In the genomic region with DNA sequence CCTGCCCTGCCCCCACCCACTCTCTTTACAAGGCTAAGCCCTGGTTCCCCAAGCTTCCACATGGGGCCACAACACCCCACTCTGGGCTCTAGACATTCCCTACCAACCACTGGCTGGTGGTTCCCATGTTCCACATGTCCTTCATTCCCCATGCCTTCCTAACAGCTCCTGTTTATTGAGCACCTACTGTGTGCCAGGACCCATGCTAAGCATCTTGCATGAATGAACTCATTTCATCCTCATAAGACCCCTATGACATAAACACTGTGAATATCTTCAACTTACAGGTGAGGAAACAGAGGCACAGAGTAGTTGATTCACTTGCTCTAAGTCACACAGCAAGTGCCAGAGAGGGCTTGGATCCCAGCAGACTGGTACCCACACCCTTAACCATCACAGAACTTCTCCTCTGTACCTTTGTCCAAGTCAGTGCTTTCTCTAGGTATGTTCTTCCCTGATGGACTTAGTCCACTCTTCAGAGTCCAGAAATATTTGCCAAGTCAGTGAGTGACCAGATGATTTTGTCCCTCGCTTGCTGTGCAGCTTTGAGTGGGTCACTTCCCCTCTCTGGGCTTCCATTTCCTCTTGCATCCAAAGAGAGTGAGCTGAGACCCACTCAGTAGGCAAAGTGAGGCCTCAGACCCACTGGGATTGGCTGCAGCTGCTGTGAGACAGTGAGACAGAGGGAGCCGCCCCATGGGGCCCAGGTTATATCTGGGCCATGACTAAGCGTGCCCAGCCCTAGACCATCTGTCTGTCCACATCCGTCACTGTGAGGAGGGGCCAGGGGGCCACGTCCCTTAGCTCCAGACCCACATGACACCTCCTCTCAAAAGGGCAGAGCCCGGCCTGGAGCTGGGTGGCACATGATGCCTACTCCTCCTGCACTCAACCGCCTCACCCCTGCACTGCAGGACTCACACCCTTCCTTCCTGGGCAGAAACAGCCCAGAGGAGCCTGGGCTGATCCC, we compare ENCODE assay signal across 8 cellular contexts.
DNase-seq lines count a peak whose midpoint lies in the region; ATAC-seq, FAIRE-seq and TF ChIP-seq lines count a peak whose summit lies in the region.

No MANE protein-coding gene starts in this region.

- H3K9me3 Mint-ChIP-seq in neural progenitor cell, result peaks cover 6% of the 10 kb centered on the region

- H3K9ac ChIP-seq in endothelial cell of umbilical vein (replicated peaks; ENCODE audit: extremely low read depth, insufficient read depth, low read length) (no peak overlapping the region), neural progenitor cell (no peak overlapping the region)

- H2AFZ ChIP-seq in endothelial cell of umbilical vein (ENCODE audit: low read depth, low read length), result no peak overlapping the region
- no peak overlapping the region for H2AFZ ChIP-seq in neural progenitor cell (replicated peaks)

- H3K27ac ChIP-seq in endothelial cell of umbilical vein (ENCODE audit: insufficient read depth, low read depth, low read length) (no peak overlapping the region), neural progenitor cell (no peak overlapping the region)

- intact Hi-C loops in endothelial cell of umbilical vein (cut with micrococcal nuclease), result no loop called here

- TF ChIP-seq CTCF in endothelial cell of umbilical vein (IDR thresholded peaks at IDR 0.05; ENCODE audit: extremely low read depth in 1 of 2, insufficient read depth in 1 of 2, low read depth in 1 of 2, low read length in 2 of 2) (no peak), neural progenitor cell (IDR thresholded peaks at IDR 0.05) (no peak)

- no peak overlapping the region for H3K4me2 ChIP-seq in endothelial cell of umbilical vein (ENCODE audit: insufficient read depth, low read length)
- no peak overlapping the region for H3K4me2 ChIP-seq in neural progenitor cell

- H3K27me3 Mint-ChIP-seq in neural progenitor cell (ENCODE audit: insufficient read depth, low read depth), result peaks cover 18% of the 10 kb centered on the region

- no peaks in the 10 kb centered on the region for H3K79me2 ChIP-seq in endothelial cell of umbilical vein (ENCODE audit: control insufficient read depth, insufficient read depth, low read length)
- H3K79me2 ChIP-seq in neural progenitor cell (ENCODE audit: low read depth), result no peaks in the 10 kb centered on the region

- H4K20me1 ChIP-seq in endothelial cell of umbilical vein (replicated peaks; ENCODE audit: control insufficient read depth, extremely low read depth, insufficient read depth, low read length), result no peaks in the 10 kb centered on the region
- no peaks in the 10 kb centered on the region for H4K20me1 ChIP-seq in neural progenitor cell (ENCODE audit: low read depth)

- peaks cover 27% of the 10 kb centered on the region for H3F3A ChIP-seq in neural progenitor cell (ENCODE audit: low read depth)

- peaks cover 63% of the 10 kb centered on the region for H3K4me1 Mint-ChIP-seq in neural progenitor cell

- POLR2A ChIA-PET in endothelial cell of umbilical vein (lab: Charles Lee), result no interaction called here

- no peak for TF ChIP-seq POLR2A in endothelial cell of umbilical vein (IDR thresholded peaks at IDR 0.05; ENCODE audit: low read depth, low read length)

- no peak for ATAC-seq in GM18867 (IDR thresholded peaks at IDR 0.05; ENCODE audit: unreplicated experiment)

- peaks cover 2% of the 10 kb centered on the region for H3K36me3 Mint-ChIP-seq in neural progenitor cell

- H3K27me3 ChIP-seq in endothelial cell of umbilical vein (ENCODE audit: control insufficient read depth in 2 of 2, insufficient read depth in 2 of 2, low read length in 2 of 2) (no peaks in the 10 kb centered on the region), neural progenitor cell (no peaks in the 10 kb centered on the region)

- DNase-seq in EH (ENCODE audit: low read depth) (peak; percentile 44), NOMO-1 (lab: John Stamatoyannopoulos, UW; ENCODE audit: unreplicated experiment in 2 of 2) (peak; percentile 85 to 95), endothelial cell of umbilical vein (ENCODE audit: low read depth, low spot score) (peak; percentile 38), neural progenitor cell (ENCODE audit: low spot score) (no peak), NCI-H2107 treated with DMSO at 0.1 percent for 48 hours (lab: John Stamatoyannopoulos, UW; ENCODE audit: unreplicated experiment) (no peak), COR-L47 (lab: John Stamatoyannopoulos, UW) (no peak)
- no peak for DNase-seq in activated CD4-positive, alpha-beta T cell treated with anti-CD3 and anti-CD28 coated beads, Interleukin-2, amount 50 U/mL, for 48 hours

- peak overlapping the region; percentile 90 for H3K27ac Mint-ChIP-seq in neural progenitor cell

- BruUV-seq in endothelial cell of umbilical vein (replicated peaks; lab: Mats Ljungman, UMichigan), result no TSS peak

- H3K4me3 Mint-ChIP-seq in neural progenitor cell, result peak overlapping the region; percentile 69

- no peaks in the 10 kb centered on the region for H3K9me3 ChIP-seq in endothelial cell of umbilical vein (replicated peaks; ENCODE audit: control insufficient read depth, insufficient read depth, low read length)
- no peaks in the 10 kb centered on the region for H3K9me3 ChIP-seq in neural progenitor cell (ENCODE audit: low read depth)

- dilution Hi-C loops in endothelial cell of umbilical vein (cut with MboI; ENCODE audit: extremely low pct_ligation_motif_present, low sequenced_read_pairs), result no loop called here

- H3K36me3 ChIP-seq in endothelial cell of umbilical vein (ENCODE audit: control insufficient read depth in 2 of 2, extremely low read depth in 1 of 2, insufficient read depth in 2 of 2, low read length in 2 of 2), result no peaks in the 10 kb centered on the region
- no peaks in the 10 kb centered on the region for H3K36me3 ChIP-seq in neural progenitor cell

- H3K4me1 ChIP-seq in endothelial cell of umbilical vein (ENCODE audit: control insufficient read depth, extremely low read depth, insufficient read depth, low read length) (peaks cover 14% of the 10 kb centered on the region), neural progenitor cell (peaks cover 26% of the 10 kb centered on the region)

- H3K9me1 ChIP-seq in endothelial cell of umbilical vein (replicated peaks; ENCODE audit: control insufficient read depth, extremely low read depth, insufficient read depth, low read length), result no peaks in the 10 kb centered on the region

- H3K4me3 ChIP-seq in endothelial cell of umbilical vein (replicated peaks in 1 of 3; ENCODE audit: insufficient read depth in 1 of 3, low read depth in 1 of 3, low read length in 3 of 3) (no peak overlapping the region), neural progenitor cell (no peak overlapping the region)

- CTCF ChIA-PET in endothelial cell of umbilical vein (lab: Charles Lee), result no interaction called here

- peak; percentile 18 for FAIRE-seq in endothelial cell of umbilical vein (lab: Jason Lieb, UNC)

TF ChIP-seq in endothelial cell of umbilical vein, 7 proteins besides CTCF, POLR2A, EP300 and RAD21:
- TF ChIP-seq POLR2AphosphoS5 (IDR thresholded peaks at IDR 0.05; ENCODE audit: insufficient read depth, low read depth, low read length) (peak; percentile 17), MYC (IDR thresholded peaks at IDR 0.05; ENCODE audit: low read depth, low read length) (no peak), FOS (IDR thresholded peaks at IDR 0.05; ENCODE audit: borderline replicate concordance, insufficient read depth, low read length) (peak; percentile 28)
TF ChIP-seq in endothelial cell of umbilical vein: peak in this region for 2.

Comparison
In these comparisons a context has a peak if more than half of its experiments do, and no peak if none do; other contexts are left out.
1. DNase-seq: peak in EH (single experiment), NOMO-1 (2 of 2) and endothelial cell of umbilical vein (single experiment); none in neural progenitor cell (single experiment), NCI-H2107 treated with DMSO at 0.1 percent for 48 hours (single experiment), activated CD4-positive, alpha-beta T cell treated with anti-CD3 and anti-CD28 coated beads, Interleukin-2, amount 50 U/mL, for 48 hours (0 of 2) and COR-L47 (single experiment).